In genomic region chr10:64846706-64847105, GRCh38 we compare ENCODE assay signal across 28 cellular contexts.
"Had no signal": no experiment of that assay in that cellular context is flagged by ENCODE, and none has a peak within 500 bp of the region (broad histone marks: within the 10 kb centered on the region; RNA-seq: fewer than 3 reads in every experiment).

No MANE protein-coding gene starts in this region.

- H3K4me3 ChIP-seq: adrenal gland, body of pancreas, breast epithelium, K562, Peyer's patch, SJSA1 had no signal

- ATAC-seq: activated CD8-positive, alpha-beta T cell treated with anti-CD3 and anti-CD28 coated beads, Interleukin-2, amount 10 ng/mL, durations not matched to agents 7 days and 5 days; body of pancreas; K562 had no signal

- H3K9me3 ChIP-seq: adrenal gland, body of pancreas, breast epithelium, Peyer's patch, SJSA1 had no signal

- H3K4me1 Mint-ChIP-seq: activated CD4-positive, alpha-beta T cell treated with anti-CD3 and anti-CD28 coated beads, Interleukin-2, amount 10 ng/mL, durations not matched to agents 7 days and 5 days; activated naive CD4-positive, alpha-beta T cell treated with anti-CD3 and anti-CD28 coated beads, Interleukin-2, amount 50 U/mL, for 24 hours; activated naive CD8-positive, alpha-beta T cell treated with anti-CD3 and anti-CD28 coated beads, Interleukin-2, amount 10 ng/mL, durations not matched to agents 7 days and 5 days had no signal

- H3K27me3 ChIP-seq: adrenal gland, body of pancreas, breast epithelium, Peyer's patch, SJSA1 had no signal

- H3K4me1 ChIP-seq: adrenal gland, body of pancreas, breast epithelium, Peyer's patch, SJSA1 had no signal

- DNase-seq: activated CD4-positive, alpha-beta T cell treated with anti-CD3 and anti-CD28 coated beads, Interleukin-2, amount 10 ng/mL, durations not matched to agents 7 days and 5 days; activated CD4-positive, alpha-beta T cell treated with anti-CD3 and anti-CD28 coated beads, Interleukin-2, amount 50 U/mL, for 48 hours; activated CD8-positive, alpha-beta T cell treated with anti-CD3 and anti-CD28 coated beads, Interleukin-2, amount 10 ng/mL, durations not matched to agents 7 days and 5 days; activated gamma-delta T cell; activated naive CD4-positive, alpha-beta T cell treated with Interleukin-2 at 50 U/mL for 16 hours; activated naive CD8-positive, alpha-beta T cell treated with anti-CD3 and anti-CD28 coated beads, Interleukin-2, amount 10 ng/mL, durations not matched to agents 7 days and 5 days; activated T-cell treated with anti-CD3 and anti-CD28 coated beads, Interleukin-2, amount 50 U/mL, for 24 hours; adrenal gland; body of pancreas; NCI-H1092 treated with DMSO at 0.1 percent for 48 hours; NCI-H1417; NCI-H187 treated with DMSO at 0.1 percent for 48 hours; NCI-H2081; NCI-H345; NCI-H526; NCI-H748 treated with DMSO at 0.1 percent for 48 hours; Peyer's patch; RPMI8226; SHP77 treated with DMSO at 0.1 percent for 48 hours had no signal

- H3K27ac Mint-ChIP-seq: activated CD4-positive, alpha-beta T cell treated with anti-CD3 and anti-CD28 coated beads, Interleukin-2, amount 10 ng/mL, durations not matched to agents 7 days and 5 days; activated CD8-positive, alpha-beta T cell treated with anti-CD3 and anti-CD28 coated beads, Interleukin-2, amount 10 ng/mL, durations not matched to agents 7 days and 5 days; activated naive CD4-positive, alpha-beta T cell treated with anti-CD3 and anti-CD28 coated beads, Interleukin-2, amount 50 U/mL, for 24 hours; activated naive CD8-positive, alpha-beta T cell treated with anti-CD3 and anti-CD28 coated beads, Interleukin-2, amount 10 ng/mL, durations not matched to agents 7 days and 5 days; activated T-cell treated with anti-CD3 and anti-CD28 coated beads, Interleukin-2, amount 50 U/mL, for 24 hours; activated T-helper 2 cell treated with anti-CD3 and anti-CD28 coated beads, Interferon-gamma antibody, Interleukin-2, Interleukin-4, amounts not matched to agents 10 μg/mL and 5 μg/mL and 100 μg/mL, durations not matched to agents 14 hours and 24 hours and 36 hours; T-helper 1 cell treated with Interleukin-12 subunit alpha and Interleukin-12 subunit beta and Interleukin-4 antibody, amounts not matched to agents 30 μg/mL and 1 μg/mL, for 36 hours; T-helper 2 cell treated with Interferon-gamma antibody and Interleukin-4, amounts not matched to agents 5 μg/mL and 100 μg/mL, for 36 hours had no signal

- FAIRE-seq: astrocyte, K562, TTC549 had no signal

- H3K9me3 Mint-ChIP-seq: activated CD4-positive, alpha-beta T cell treated with anti-CD3 and anti-CD28 coated beads, Interleukin-2, amount 10 ng/mL, durations not matched to agents 7 days and 5 days; activated naive CD8-positive, alpha-beta T cell treated with anti-CD3 and anti-CD28 coated beads, Interleukin-2, amount 10 ng/mL, durations not matched to agents 7 days and 5 days; T-helper 1 cell treated with Interleukin-12 subunit alpha and Interleukin-12 subunit beta and Interleukin-4 antibody, amounts not matched to agents 30 μg/mL and 1 μg/mL, for 36 hours had no signal

- H3K4me3 Mint-ChIP-seq: activated CD4-positive, alpha-beta T cell treated with anti-CD3 and anti-CD28 coated beads, Interleukin-2, amount 10 ng/mL, durations not matched to agents 7 days and 5 days; activated CD8-positive, alpha-beta T cell treated with anti-CD3 and anti-CD28 coated beads, Interleukin-2, amount 10 ng/mL, durations not matched to agents 7 days and 5 days; activated naive CD4-positive, alpha-beta T cell treated with anti-CD3 and anti-CD28 coated beads, Interleukin-2, amount 50 U/mL, for 24 hours; activated naive CD8-positive, alpha-beta T cell treated with anti-CD3 and anti-CD28 coated beads, Interleukin-2, amount 10 ng/mL, durations not matched to agents 7 days and 5 days; activated T-cell treated with anti-CD3 and anti-CD28 coated beads, Interleukin-2, amount 50 U/mL, for 24 hours; T-helper 1 cell treated with Interleukin-12 subunit alpha and Interleukin-12 subunit beta and Interleukin-4 antibody, amounts not matched to agents 30 μg/mL and 1 μg/mL, for 36 hours; T-helper 2 cell treated with Interferon-gamma antibody and Interleukin-4, amounts not matched to agents 5 μg/mL and 100 μg/mL, for 36 hours had no signal

- H3K36me3 Mint-ChIP-seq: activated naive CD4-positive, alpha-beta T cell treated with anti-CD3 and anti-CD28 coated beads, Interleukin-2, amount 50 U/mL, for 24 hours; activated naive CD8-positive, alpha-beta T cell treated with anti-CD3 and anti-CD28 coated beads, Interleukin-2, amount 10 ng/mL, durations not matched to agents 7 days and 5 days had no signal

- H3K36me3 ChIP-seq: adrenal gland, breast epithelium, Peyer's patch, SJSA1 had no signal

- H3K27me3 Mint-ChIP-seq: activated CD4-positive, alpha-beta T cell treated with anti-CD3 and anti-CD28 coated beads, Interleukin-2, amount 10 ng/mL, durations not matched to agents 7 days and 5 days; activated naive CD4-positive, alpha-beta T cell treated with anti-CD3 and anti-CD28 coated beads, Interleukin-2, amount 50 U/mL, for 24 hours; activated naive CD8-positive, alpha-beta T cell treated with anti-CD3 and anti-CD28 coated beads, Interleukin-2, amount 10 ng/mL, durations not matched to agents 7 days and 5 days; activated T-cell treated with anti-CD3 and anti-CD28 coated beads, Interleukin-2, amount 50 U/mL, for 24 hours had no signal
